16 cellular contexts compared by ENCODE assay signal in the genomic region with DNA sequence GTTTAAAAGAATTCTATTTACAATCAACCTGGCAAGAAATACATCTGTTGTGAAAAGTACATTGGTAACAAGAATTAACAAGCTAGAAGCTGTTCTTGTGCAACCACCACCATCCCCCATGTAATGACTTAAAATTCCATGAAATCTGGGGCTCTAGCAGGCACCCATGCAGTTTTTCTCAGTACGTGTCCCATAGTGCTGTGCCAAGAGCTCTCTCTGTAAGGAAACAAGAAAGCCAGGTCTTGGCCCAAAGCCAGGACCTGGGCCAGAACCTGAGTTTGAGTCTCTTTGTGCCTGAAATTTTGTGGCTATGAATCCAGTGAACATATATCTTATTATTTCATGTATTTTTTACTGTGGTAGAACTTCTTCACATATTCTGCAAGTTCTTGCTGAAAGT. TPM values are rescaled to one million over a fixed set of nuclear protein-coding genes. Genes with fewer than 3 reads are reported as not detected.
A peak's percentile ranks its signal among the peaks of the same experiment; 100 is the strongest.
DNase-seq lines count a peak whose midpoint lies in the region; ATAC-seq, FAIRE-seq and TF ChIP-seq lines count a peak whose summit lies in the region.
"Had no signal": no experiment of that assay in that cellular context is flagged by ENCODE, and none has a peak within 500 bp of the region (broad histone marks: within the 10 kb centered on the region; RNA-seq: fewer than 3 reads in every experiment).

No MANE protein-coding gene starts in this region.

- no peak overlapping the region for H3K4me3 Mint-ChIP-seq in nephron
- H3K4me3 Mint-ChIP-seq in stimulated activated memory B cell treated with anti-CD40 and anti-IgM and Interleukin-4, amounts not matched to agents 10 μg/mL and 1 μg/mL and 100 μg/mL, for 72 hours, result no peak overlapping the region
- H3K4me3 Mint-ChIP-seq: activated CD8-positive, alpha-beta T cell treated with anti-CD3 and anti-CD28 coated beads, Interleukin-2, amount 10 ng/mL, durations not matched to agents 7 days and 5 days; activated naive CD4-positive, alpha-beta T cell treated with anti-CD3 and anti-CD28 coated beads, Interleukin-2, amount 50 U/mL, for 24 hours; T-helper 1 cell treated with Interleukin-12 subunit alpha and Interleukin-12 subunit beta and Interleukin-4 antibody, amounts not matched to agents 30 μg/mL and 1 μg/mL, for 36 hours had no signal

- H3K9me3 ChIP-seq in endothelial cell of umbilical vein (replicated peaks; ENCODE audit: control insufficient read depth, insufficient read depth, low read length), result no peaks in the 10 kb centered on the region

- TF ChIP-seq CTCF in endothelial cell of umbilical vein (IDR thresholded peaks at IDR 0.05; ENCODE audit: extremely low read depth in 1 of 2, insufficient read depth in 1 of 2, low read depth in 1 of 2, low read length in 2 of 2), result no peak
- no peak for TF ChIP-seq CTCF in nephron (IDR thresholded peaks at IDR 0.05; ENCODE audit: unreplicated experiment in 3 of 3)

- no peak overlapping the region for H3K27ac ChIP-seq in endothelial cell of umbilical vein (ENCODE audit: insufficient read depth, low read depth, low read length)

- FAIRE-seq in endothelial cell of umbilical vein (lab: Jason Lieb, UNC), result no peak
- FAIRE-seq: H54 had no signal

- BruUV-seq in endothelial cell of umbilical vein (replicated peaks; lab: Mats Ljungman, UMichigan), result no TSS peak

- H3K36me3 Mint-ChIP-seq in nephron (ENCODE audit: low read depth), result no peaks in the 10 kb centered on the region
- peaks cover 21% of the 10 kb centered on the region for H3K36me3 Mint-ChIP-seq in stimulated activated memory B cell treated with anti-CD40 and anti-IgM and Interleukin-4, amounts not matched to agents 10 μg/mL and 1 μg/mL and 100 μg/mL, for 72 hours

- dilution Hi-C loops in endothelial cell of umbilical vein (cut with MboI; ENCODE audit: extremely low pct_ligation_motif_present, low sequenced_read_pairs), result no loop called here

- H3K9me3 Mint-ChIP-seq in nephron, result no peaks in the 10 kb centered on the region
- no peaks in the 10 kb centered on the region for H3K9me3 Mint-ChIP-seq in stimulated activated memory B cell treated with anti-CD40 and anti-IgM and Interleukin-4, amounts not matched to agents 10 μg/mL and 1 μg/mL and 100 μg/mL, for 72 hours
- H3K9me3 Mint-ChIP-seq: activated naive CD4-positive, alpha-beta T cell treated with anti-CD3 and anti-CD28 coated beads, Interleukin-2, amount 50 U/mL, for 24 hours; T-helper 1 cell treated with Interleukin-12 subunit alpha and Interleukin-12 subunit beta and Interleukin-4 antibody, amounts not matched to agents 30 μg/mL and 1 μg/mL, for 36 hours had no signal

- POLR2A ChIA-PET in endothelial cell of umbilical vein (lab: Charles Lee), result no interaction called here

- H3K4me1 ChIP-seq in endothelial cell of umbilical vein (ENCODE audit: control insufficient read depth, extremely low read depth, insufficient read depth, low read length), result no peaks in the 10 kb centered on the region

- H3K79me2 ChIP-seq in endothelial cell of umbilical vein (ENCODE audit: control insufficient read depth, insufficient read depth, low read length), result peaks cover 10% of the 10 kb centered on the region

- H3K27ac Mint-ChIP-seq in nephron, result peak overlapping the region in 2 of 3 experiments; percentile 45 to 59
- H3K27ac Mint-ChIP-seq in stimulated activated memory B cell treated with anti-CD40 and anti-IgM and Interleukin-4, amounts not matched to agents 10 μg/mL and 1 μg/mL and 100 μg/mL, for 72 hours, result no peak overlapping the region
- H3K27ac Mint-ChIP-seq: activated CD8-positive, alpha-beta T cell treated with anti-CD3 and anti-CD28 coated beads, Interleukin-2, amount 10 ng/mL, durations not matched to agents 7 days and 5 days; activated naive CD4-positive, alpha-beta T cell treated with anti-CD3 and anti-CD28 coated beads, Interleukin-2, amount 50 U/mL, for 24 hours; T-helper 1 cell treated with Interleukin-12 subunit alpha and Interleukin-12 subunit beta and Interleukin-4 antibody, amounts not matched to agents 30 μg/mL and 1 μg/mL, for 36 hours had no signal

- no peak for TF ChIP-seq POLR2A in endothelial cell of umbilical vein (IDR thresholded peaks at IDR 0.05; ENCODE audit: low read depth, low read length)

- no peak overlapping the region for H3K9ac ChIP-seq in endothelial cell of umbilical vein (replicated peaks; ENCODE audit: extremely low read depth, insufficient read depth, low read length)

- no peak for ATAC-seq in GM18870 (IDR thresholded peaks at IDR 0.05; ENCODE audit: unreplicated experiment)
- no peak for ATAC-seq in GM19452 (IDR thresholded peaks at IDR 0.05; ENCODE audit: unreplicated experiment)
- ATAC-seq in stimulated activated memory B cell treated with anti-CD40 and anti-IgM and Interleukin-4, amounts not matched to agents 10 μg/mL and 1 μg/mL and 100 μg/mL, for 72 hours, result no peak
- ATAC-seq: activated CD8-positive, alpha-beta T cell treated with anti-CD3 and anti-CD28 coated beads, Interleukin-2, amount 10 ng/mL, durations not matched to agents 7 days and 5 days; stimulated activated naive CD8-positive, alpha-beta T cell treated with anti-CD3 and anti-CD28 coated beads, Interleukin-15, Interleukin-2, amounts not matched to agents 100 U/mL and 50 U/mL, for 24 hours had no signal

- peaks cover 37% of the 10 kb centered on the region for H3K4me1 Mint-ChIP-seq in nephron
- H3K4me1 Mint-ChIP-seq in stimulated activated memory B cell treated with anti-CD40 and anti-IgM and Interleukin-4, amounts not matched to agents 10 μg/mL and 1 μg/mL and 100 μg/mL, for 72 hours, result peaks cover 30% of the 10 kb centered on the region

- no peak overlapping the region for H3K4me3 ChIP-seq in endothelial cell of umbilical vein (replicated peaks in 1 of 3; ENCODE audit: insufficient read depth in 1 of 3, low read depth in 1 of 3, low read length in 3 of 3)
- H3K4me3 ChIP-seq: dorsolateral prefrontal cortex had no signal

- no peak overlapping the region for H2AFZ ChIP-seq in endothelial cell of umbilical vein (ENCODE audit: low read depth, low read length)

- DNase-seq in EH (ENCODE audit: low read depth) (peak; percentile 44), NCI-H1092 treated with DMSO at 0.1 percent for 48 hours (lab: John Stamatoyannopoulos, UW) (peak; percentile 24), endothelial cell of umbilical vein (ENCODE audit: low read depth, low spot score) (peak; percentile 34)
- no peak for DNase-seq in activated T-cell treated with anti-CD3 and anti-CD28 coated beads, Interleukin-2, amount 50 U/mL, for 48 hours
- DNase-seq: activated CD8-positive, alpha-beta T cell treated with anti-CD3 and anti-CD28 coated beads, Interleukin-2, amount 10 ng/mL, durations not matched to agents 7 days and 5 days; NCI-H2107; stimulated activated CD4-positive, alpha-beta T cell treated with anti-CD3 and anti-CD28 coated beads, Interleukin-2, amount 100 ng/mL, for 24 hours; stimulated activated naive CD8-positive, alpha-beta T cell treated with anti-CD3 and anti-CD28 coated beads, Interleukin-15, Interleukin-2, amounts not matched to agents 100 U/mL and 50 U/mL, for 24 hours had no signal

- H3K27me3 Mint-ChIP-seq in nephron (ENCODE audit: low read depth), result peaks cover 3% of the 10 kb centered on the region
- H3K27me3 Mint-ChIP-seq in stimulated activated memory B cell treated with anti-CD40 and anti-IgM and Interleukin-4, amounts not matched to agents 10 μg/mL and 1 μg/mL and 100 μg/mL, for 72 hours, result no peaks in the 10 kb centered on the region
- H3K27me3 Mint-ChIP-seq: activated naive CD4-positive, alpha-beta T cell treated with anti-CD3 and anti-CD28 coated beads, Interleukin-2, amount 50 U/mL, for 24 hours had no signal

- H4K20me1 ChIP-seq in endothelial cell of umbilical vein (replicated peaks; ENCODE audit: control insufficient read depth, extremely low read depth, insufficient read depth, low read length), result no peaks in the 10 kb centered on the region

- H3K27me3 ChIP-seq in endothelial cell of umbilical vein (ENCODE audit: control insufficient read depth in 2 of 2, insufficient read depth in 2 of 2, low read length in 2 of 2), result no peaks in the 10 kb centered on the region
- H3K27me3 ChIP-seq: dorsolateral prefrontal cortex had no signal

- no peak overlapping the region for H3K4me2 ChIP-seq in endothelial cell of umbilical vein (ENCODE audit: insufficient read depth, low read length)

- CTCF ChIA-PET in endothelial cell of umbilical vein (lab: Charles Lee), result interaction anchor here (1.3 to 1.5 kb wide), 2 partner anchors 13 to 17 kb away, joined by 3 to 5 read pairs; no protein-coding TSS in a partner anchor

- no peaks in the 10 kb centered on the region for H3K9me1 ChIP-seq in endothelial cell of umbilical vein (replicated peaks; ENCODE audit: control insufficient read depth, extremely low read depth, insufficient read depth, low read length)

- H3K36me3 ChIP-seq in endothelial cell of umbilical vein (ENCODE audit: control insufficient read depth in 2 of 2, extremely low read depth in 1 of 2, insufficient read depth in 2 of 2, low read length in 2 of 2), result no peaks in the 10 kb centered on the region

- intact Hi-C loops in endothelial cell of umbilical vein (cut with micrococcal nuclease), result no loop called here

TF ChIP-seq in endothelial cell of umbilical vein, 7 proteins besides CTCF, POLR2A, EP300 and RAD21:
- no peak for TF ChIP-seq JUN (IDR thresholded peaks at IDR 0.05; ENCODE audit: borderline replicate concordance, insufficient read depth, insufficient read length, low read depth)
- TF ChIP-seq GATA2 (IDR thresholded peaks at IDR 0.05; ENCODE audit: insufficient read depth, insufficient read length, low read depth, low read length), result no peak
- no peak for TF ChIP-seq MYC (IDR thresholded peaks at IDR 0.05; ENCODE audit: low read depth, low read length)
- TF ChIP-seq FOS (IDR thresholded peaks at IDR 0.05; ENCODE audit: borderline replicate concordance, insufficient read depth, low read length), result no peak
- no peak for TF ChIP-seq EZH2 (IDR thresholded peaks at IDR 0.05; ENCODE audit: borderline replicate concordance, low read depth, low read length, severe bottlenecking)
- no peak for TF ChIP-seq POLR2AphosphoS5 (IDR thresholded peaks at IDR 0.05; ENCODE audit: insufficient read depth, low read depth, low read length)
- TF ChIP-seq, protein P1, sequence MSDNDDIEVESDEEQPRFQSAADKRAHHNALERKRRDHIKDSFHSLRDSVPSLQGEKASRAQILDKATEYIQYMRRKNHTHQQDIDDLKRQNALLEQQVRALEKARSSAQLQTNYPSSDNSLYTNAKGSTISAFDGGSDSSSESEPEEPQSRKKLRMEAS (IDR thresholded peaks at IDR 0.05; ENCODE audit: insufficient read depth, insufficient read length), result no peak

RNA-seq across cellular contexts. Expression of a gene that starts 46.6 kb away (rescaled TPM):
- 111 and 124 TPM in 2 replicates for total RNA-seq in endothelial cell of umbilical vein
- 62.3 and 66.6 TPM in 2 replicates for polyA plus RNA-seq in endothelial cell of umbilical vein
- 58.6 and 86.9 TPM in 2 replicates for polyA plus RNA-seq in endothelial cell of umbilical vein (2011; cell fraction: cytosol; rRNA removed)
- polyA plus RNA-seq in endothelial cell of umbilical vein (2011; cell fraction: nucleus; rRNA removed), result 129 and 138 TPM in 2 replicates
- 75.5 and 95.7 TPM in 2 replicates for polyA plus RNA-seq in endothelial cell of umbilical vein (2012)
- polyA minus RNA-seq in endothelial cell of umbilical vein, result 105 and 119 TPM in 2 replicates
- polyA minus RNA-seq in endothelial cell of umbilical vein (2011; cell fraction: cytosol; rRNA and poly(A)+ RNA removed), result 58.9 TPM
- 53.2 and 69.0 TPM in 2 replicates for polyA minus RNA-seq in endothelial cell of umbilical vein (2011; cell fraction: nucleus; rRNA and poly(A)+ RNA removed)

Comparison
In these comparisons a context has a peak if more than half of its experiments do, and no peak if none do; other contexts are left out.
1. DNase-seq: peak in EH (single experiment), NCI-H1092 treated with DMSO at 0.1 percent for 48 hours (single experiment) and endothelial cell of umbilical vein (single experiment); none in activated T-cell treated with anti-CD3 and anti-CD28 coated beads, Interleukin-2, amount 50 U/mL, for 48 hours (0 of 2).